In the genomic region with DNA sequence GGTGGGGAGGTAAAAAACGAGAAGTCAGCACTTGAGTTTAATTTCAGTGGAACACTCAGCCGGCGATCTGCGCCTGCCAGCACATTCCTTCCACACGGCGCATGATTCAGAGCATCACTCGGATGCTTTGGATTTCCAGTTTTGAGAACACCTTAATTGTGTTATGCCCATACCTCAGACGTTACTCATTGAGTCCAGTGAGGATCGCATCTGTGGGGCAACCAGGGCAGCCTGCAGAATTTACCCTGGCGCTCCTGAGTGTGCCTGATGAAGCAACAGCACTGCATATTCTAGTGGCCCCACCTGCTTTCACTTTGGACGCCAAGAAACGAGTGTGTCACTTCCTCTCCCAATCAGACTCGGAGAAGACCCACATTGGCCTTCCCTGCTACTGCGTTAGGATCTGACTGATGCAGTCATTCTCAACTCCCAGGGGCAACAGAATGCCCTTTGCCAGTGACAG, we compare ENCODE assay signal across 11 cellular contexts. TPM values are rescaled to one million over a fixed set of nuclear protein-coding genes. Genes with fewer than 3 reads are reported as not detected.
DNase-seq lines count a peak whose midpoint lies in the region; ATAC-seq, FAIRE-seq and TF ChIP-seq lines count a peak whose summit lies in the region.
"Had no signal": no experiment of that assay in that cellular context is flagged by ENCODE, and none has a peak within 500 bp of the region (broad histone marks: within the 10 kb centered on the region; RNA-seq: fewer than 3 reads in every experiment).

No MANE protein-coding gene starts in this region.

- no peaks in the 10 kb centered on the region for H3K9me3 Mint-ChIP-seq in activated naive CD8-positive, alpha-beta T cell treated with anti-CD3 and anti-CD28 coated beads, Interleukin-2, amount 10 ng/mL, durations not matched to agents 7 days and 5 days
- H3K9me3 Mint-ChIP-seq in activated T-helper 2 cell treated with anti-CD3 and anti-CD28 coated beads, Interferon-gamma antibody, Interleukin-2, Interleukin-4, amounts not matched to agents 10 μg/mL and 5 μg/mL and 100 μg/mL, durations not matched to agents 14 hours and 24 hours and 36 hours: no peaks in the 10 kb centered on the region
- H3K9me3 Mint-ChIP-seq: central memory CD8-positive, alpha-beta T cell had no signal

- H3K27me3 Mint-ChIP-seq in activated naive CD8-positive, alpha-beta T cell treated with anti-CD3 and anti-CD28 coated beads, Interleukin-2, amount 10 ng/mL, durations not matched to agents 7 days and 5 days: no peaks in the 10 kb centered on the region
- H3K27me3 Mint-ChIP-seq in activated T-helper 2 cell treated with anti-CD3 and anti-CD28 coated beads, Interferon-gamma antibody, Interleukin-2, Interleukin-4, amounts not matched to agents 10 μg/mL and 5 μg/mL and 100 μg/mL, durations not matched to agents 14 hours and 24 hours and 36 hours (ENCODE audit: low read depth): no peaks in the 10 kb centered on the region
- H3K27me3 Mint-ChIP-seq: central memory CD8-positive, alpha-beta T cell had no signal

- H3K4me1 ChIP-seq in mucosa of descending colon (ENCODE audit: low read depth): no peaks in the 10 kb centered on the region

- intact Hi-C loops in mucosa of descending colon (cut with DNase I, micrococcal nuclease): no loop called here
- intact Hi-C loops in activated T-helper 2 cell treated with anti-CD3 and anti-CD28 coated beads, Interferon-gamma antibody, Interleukin-2, Interleukin-4, amounts not matched to agents 10 μg/mL and 5 μg/mL and 100 μg/mL, durations not matched to agents 14 hours and 24 hours and 36 hours (cut with micrococcal nuclease): no loop called here

- H3K4me1 Mint-ChIP-seq in activated naive CD8-positive, alpha-beta T cell treated with anti-CD3 and anti-CD28 coated beads, Interleukin-2, amount 10 ng/mL, durations not matched to agents 7 days and 5 days: peaks cover 12% of the 10 kb centered on the region
- H3K4me1 Mint-ChIP-seq in activated T-helper 2 cell treated with anti-CD3 and anti-CD28 coated beads, Interferon-gamma antibody, Interleukin-2, Interleukin-4, amounts not matched to agents 10 μg/mL and 5 μg/mL and 100 μg/mL, durations not matched to agents 14 hours and 24 hours and 36 hours (ENCODE audit: low read depth): peaks cover 11% of the 10 kb centered on the region
- H3K4me1 Mint-ChIP-seq: central memory CD8-positive, alpha-beta T cell had no signal

- TF ChIP-seq CTCF in mucosa of descending colon (IDR thresholded peaks at IDR 0.05) (no peak), D721Med (IDR thresholded peaks at IDR 0.05; ENCODE audit: insufficient read depth, missing control alignments) (no peak)

- peak; percentile 75 for ATAC-seq in activated naive CD8-positive, alpha-beta T cell treated with anti-CD3 and anti-CD28 coated beads, Interleukin-2, amount 10 ng/mL, durations not matched to agents 7 days and 5 days (ENCODE audit: low read depth)
- ATAC-seq in mucosa of descending colon: peak; percentile 7

- no peaks in the 10 kb centered on the region for H3K36me3 ChIP-seq in mucosa of descending colon (ENCODE audit: low read depth)

- H3K36me3 Mint-ChIP-seq in activated naive CD8-positive, alpha-beta T cell treated with anti-CD3 and anti-CD28 coated beads, Interleukin-2, amount 10 ng/mL, durations not matched to agents 7 days and 5 days: peaks cover 6% of the 10 kb centered on the region
- H3K36me3 Mint-ChIP-seq in activated T-helper 2 cell treated with anti-CD3 and anti-CD28 coated beads, Interferon-gamma antibody, Interleukin-2, Interleukin-4, amounts not matched to agents 10 μg/mL and 5 μg/mL and 100 μg/mL, durations not matched to agents 14 hours and 24 hours and 36 hours (ENCODE audit: low read depth): peaks cover 2% of the 10 kb centered on the region

- peak; percentile 38 for DNase-seq in DMS79 treated with DMSO at 0.1 percent for 48 hours (lab: John Stamatoyannopoulos, UW)
- DNase-seq in M059J (ENCODE audit: low read depth): peak; percentile 57
- DNase-seq in activated naive CD8-positive, alpha-beta T cell treated with anti-CD3 and anti-CD28 coated beads, Interleukin-2, amount 10 ng/mL, durations not matched to agents 7 days and 5 days: no peak
- no peak for DNase-seq in mucosa of descending colon
- no peak for DNase-seq in activated T-helper 2 cell treated with anti-CD3 and anti-CD28 coated beads, Interferon-gamma antibody, Interleukin-2, Interleukin-4, amounts not matched to agents 10 μg/mL and 5 μg/mL and 100 μg/mL, durations not matched to agents 14 hours and 24 hours and 36 hours (ENCODE audit: low spot score)
- no peak for DNase-seq in D721Med (ENCODE audit: insufficient read length, low spot score)
- DNase-seq in NCI-H774 (lab: John Stamatoyannopoulos, UW): no peak
- DNase-seq in T1000 (lab: John Stamatoyannopoulos, UW): no peak
- DNase-seq: GF-D8, NCI-H345 had no signal

- H3K4me3 Mint-ChIP-seq in activated naive CD8-positive, alpha-beta T cell treated with anti-CD3 and anti-CD28 coated beads, Interleukin-2, amount 10 ng/mL, durations not matched to agents 7 days and 5 days: peak overlapping the region; percentile 76
- no peak overlapping the region for H3K4me3 Mint-ChIP-seq in activated T-helper 2 cell treated with anti-CD3 and anti-CD28 coated beads, Interferon-gamma antibody, Interleukin-2, Interleukin-4, amounts not matched to agents 10 μg/mL and 5 μg/mL and 100 μg/mL, durations not matched to agents 14 hours and 24 hours and 36 hours (ENCODE audit: low read depth)
- H3K4me3 Mint-ChIP-seq: central memory CD8-positive, alpha-beta T cell had no signal

- peak overlapping the region; percentile 58 for H3K27ac Mint-ChIP-seq in activated naive CD8-positive, alpha-beta T cell treated with anti-CD3 and anti-CD28 coated beads, Interleukin-2, amount 10 ng/mL, durations not matched to agents 7 days and 5 days
- no peak overlapping the region for H3K27ac Mint-ChIP-seq in activated T-helper 2 cell treated with anti-CD3 and anti-CD28 coated beads, Interferon-gamma antibody, Interleukin-2, Interleukin-4, amounts not matched to agents 10 μg/mL and 5 μg/mL and 100 μg/mL, durations not matched to agents 14 hours and 24 hours and 36 hours

- no peak overlapping the region for H3K4me3 ChIP-seq in mucosa of descending colon

- no peaks in the 10 kb centered on the region for H3K9me3 ChIP-seq in mucosa of descending colon

- POLR2A ChIA-PET in activated naive CD8-positive, alpha-beta T cell treated with anti-CD3 and anti-CD28 coated beads, Interleukin-2, amount 10 ng/mL, durations not matched to agents 7 days and 5 days (lab: Charles Lee): no interaction called here

- FAIRE-seq in D721Med (lab: Jason Lieb, UNC): no peak

RNA-seq across cellular contexts. Expression of gene FAM89A, which starts 19.9 kb away (rescaled TPM):
- 7.3 and 9.4 TPM in 2 replicates for total RNA-seq in M059J (2014; rRNA removed; shearing (Covaris generic))
- 1 to 10 TPM; 6.7 to 7.6 TPM for total RNA-seq in activated naive CD8-positive, alpha-beta T cell treated with anti-CD3 and anti-CD28 coated beads, Interleukin-2, amount 10 ng/mL, durations not matched to agents 7 days and 5 days
- 1 to 10 TPM; 2.2 to 4.4 (median 3.0) TPM for total RNA-seq in mucosa of descending colon
- 16.1 and 18.7 TPM in 2 replicates for total RNA-seq in activated T-helper 2 cell treated with anti-CD3 and anti-CD28 coated beads, Interferon-gamma antibody, Interleukin-2, Interleukin-4, amounts not matched to agents 10 μg/mL and 5 μg/mL and 100 μg/mL, durations not matched to agents 14 hours and 24 hours and 36 hours

RNA-seq across cellular contexts. Expression of gene ARV1, which starts 41.3 kb away (rescaled TPM):
- 19.4 and 31.4 TPM in 2 replicates for total RNA-seq in M059J (2014; rRNA removed; shearing (Covaris generic))
- 10 to 100 TPM; 17.4 to 18.6 TPM for total RNA-seq in activated naive CD8-positive, alpha-beta T cell treated with anti-CD3 and anti-CD28 coated beads, Interleukin-2, amount 10 ng/mL, durations not matched to agents 7 days and 5 days
- total RNA-seq in mucosa of descending colon: 10 to 100 TPM; 22.4 to 33.2 (median 30.3) TPM
- total RNA-seq in activated T-helper 2 cell treated with anti-CD3 and anti-CD28 coated beads, Interferon-gamma antibody, Interleukin-2, Interleukin-4, amounts not matched to agents 10 μg/mL and 5 μg/mL and 100 μg/mL, durations not matched to agents 14 hours and 24 hours and 36 hours: 10.7 and 11.3 TPM in 2 replicates

RNA-seq across cellular contexts. Expression of gene TTC13, which starts 41.5 kb away (rescaled TPM):
- total RNA-seq in M059J (2014; rRNA removed; shearing (Covaris generic)): 15.5 and 18.5 TPM in 2 replicates
- 10 to 100 TPM; 37.7 to 43.7 TPM for total RNA-seq in activated naive CD8-positive, alpha-beta T cell treated with anti-CD3 and anti-CD28 coated beads, Interleukin-2, amount 10 ng/mL, durations not matched to agents 7 days and 5 days
- total RNA-seq in mucosa of descending colon: 10 to 100 TPM; 24.0 to 39.7 (median 28.4) TPM
- 17.5 and 17.7 TPM in 2 replicates for total RNA-seq in activated T-helper 2 cell treated with anti-CD3 and anti-CD28 coated beads, Interferon-gamma antibody, Interleukin-2, Interleukin-4, amounts not matched to agents 10 μg/mL and 5 μg/mL and 100 μg/mL, durations not matched to agents 14 hours and 24 hours and 36 hours

Comparison
In these comparisons a context has a peak if more than half of its experiments do, and no peak if none do; other contexts are left out.
1. DNase-seq: peak in DMS79 treated with DMSO at 0.1 percent for 48 hours (single experiment) and M059J (single experiment); none in activated naive CD8-positive, alpha-beta T cell treated with anti-CD3 and anti-CD28 coated beads, Interleukin-2, amount 10 ng/mL, durations not matched to agents 7 days and 5 days (single experiment), mucosa of descending colon (0 of 3), activated T-helper 2 cell treated with anti-CD3 and anti-CD28 coated beads, Interferon-gamma antibody, Interleukin-2, Interleukin-4, amounts not matched to agents 10 μg/mL and 5 μg/mL and 100 μg/mL, durations not matched to agents 14 hours and 24 hours and 36 hours (single experiment), D721Med (single experiment), NCI-H774 (single experiment) and T1000 (single experiment).